In genomic region chr12:16393126-16393525, GRCh38 we compare ENCODE assay signal across 21 cellular contexts. TPM values are rescaled to one million over a fixed set of nuclear protein-coding genes. Genes with fewer than 3 reads are reported as not detected.
"Had no signal": no experiment of that assay in that cellular context is flagged by ENCODE, and none has a peak within 500 bp of the region (broad histone marks: within the 10 kb centered on the region; RNA-seq: fewer than 3 reads in every experiment).

No MANE protein-coding gene starts in this region.

- H3K27ac Mint-ChIP-seq: activated CD4-positive, alpha-beta memory T cell treated with anti-CD3 and anti-CD28 coated beads, Interleukin-2, amount 10 ng/mL, durations not matched to agents 7 days and 5 days; activated CD4-positive, alpha-beta T cell treated with anti-CD3 and anti-CD28 coated beads for 36 hours; activated naive CD4-positive, alpha-beta T cell treated with anti-CD3 and anti-CD28 coated beads for 36 hours; activated naive CD8-positive, alpha-beta T cell treated with anti-CD3 and anti-CD28 coated beads for 36 hours; activated T-helper 17 cell treated with anti-CD3 and anti-CD28 coated beads, Interleukin-2, amount 50 U/mL, for 72 hours; T-helper 17 cell had no signal

- DNase-seq: activated CD4-positive, alpha-beta memory T cell treated with anti-CD3 and anti-CD28 coated beads, Interleukin-2, amount 10 ng/mL, durations not matched to agents 7 days and 5 days; activated CD4-positive, alpha-beta T cell treated with anti-CD3 and anti-CD28 coated beads for 36 hours; activated CD4-positive, alpha-beta T cell treated with anti-CD3 and anti-CD28 coated beads, Interleukin-2, amount 50 U/mL, for 1 hour; activated gamma-delta T cell; activated naive CD4-positive, alpha-beta T cell treated with anti-CD3 and anti-CD28 coated beads for 36 hours; activated naive CD8-positive, alpha-beta T cell treated with anti-CD3 and anti-CD28 coated beads for 36 hours; activated T-cell treated with anti-CD3 and anti-CD28 coated beads for 4 hours; activated T-cell treated with anti-CD3 and anti-CD28 coated beads, Interleukin-2, amount 50 U/mL, for 48 hours; brain microvascular endothelial cell; NCI-H1105; NCI-H1436; NCI-H187; NCI-H2081; NCI-H510A treated with DMSO at 0.1 percent for 48 hours; NCI-H69; NK-92 treated with Interleukin-12 subunit alpha and Interleukin-12 subunit beta, amount 100 ng/mL, for 24 hours; T-helper 17 cell; T1000; WERI-Rb-1 had no signal

- H3K4me1 Mint-ChIP-seq: activated CD4-positive, alpha-beta memory T cell treated with anti-CD3 and anti-CD28 coated beads, Interleukin-2, amount 10 ng/mL, durations not matched to agents 7 days and 5 days; activated CD4-positive, alpha-beta T cell treated with anti-CD3 and anti-CD28 coated beads for 36 hours; activated naive CD8-positive, alpha-beta T cell treated with anti-CD3 and anti-CD28 coated beads for 36 hours; activated T-helper 17 cell treated with anti-CD3 and anti-CD28 coated beads, Interleukin-2, amount 50 U/mL, for 72 hours; T-helper 17 cell had no signal

- H3K27me3 Mint-ChIP-seq: activated CD4-positive, alpha-beta memory T cell treated with anti-CD3 and anti-CD28 coated beads, Interleukin-2, amount 10 ng/mL, durations not matched to agents 7 days and 5 days; activated CD4-positive, alpha-beta T cell treated with anti-CD3 and anti-CD28 coated beads for 36 hours; activated naive CD8-positive, alpha-beta T cell treated with anti-CD3 and anti-CD28 coated beads for 36 hours; activated T-helper 17 cell treated with anti-CD3 and anti-CD28 coated beads, Interleukin-2, amount 50 U/mL, for 72 hours; T-helper 17 cell had no signal

- H3K36me3 Mint-ChIP-seq: activated naive CD8-positive, alpha-beta T cell treated with anti-CD3 and anti-CD28 coated beads for 36 hours had no signal

- H3K4me3 Mint-ChIP-seq: activated CD4-positive, alpha-beta memory T cell treated with anti-CD3 and anti-CD28 coated beads, Interleukin-2, amount 10 ng/mL, durations not matched to agents 7 days and 5 days; activated CD4-positive, alpha-beta T cell treated with anti-CD3 and anti-CD28 coated beads for 36 hours; activated naive CD4-positive, alpha-beta T cell treated with anti-CD3 and anti-CD28 coated beads for 36 hours; activated naive CD8-positive, alpha-beta T cell treated with anti-CD3 and anti-CD28 coated beads for 36 hours; activated T-helper 17 cell treated with anti-CD3 and anti-CD28 coated beads, Interleukin-2, amount 50 U/mL, for 72 hours; T-helper 17 cell had no signal

RNA-seq across cellular contexts. Expression of gene MGST1, which starts 45.7 kb away (rescaled TPM):
- total RNA-seq: activated CD4-positive, alpha-beta T cell treated with anti-CD3 and anti-CD28 coated beads for 36 hours; activated CD8-positive, alpha-beta memory T cell treated with anti-CD3 and anti-CD28 coated beads for 36 hours; activated naive CD4-positive, alpha-beta T cell treated with anti-CD3 and anti-CD28 coated beads for 36 hours; activated naive CD8-positive, alpha-beta T cell treated with anti-CD3 and anti-CD28 coated beads for 36 hours; activated T-helper 17 cell treated with anti-CD3 and anti-CD28 coated beads, Interleukin-2, amount 50 U/mL, for 72 hours had no signal
